ENCODE assay signal across 8 cellular contexts in the genomic region with DNA sequence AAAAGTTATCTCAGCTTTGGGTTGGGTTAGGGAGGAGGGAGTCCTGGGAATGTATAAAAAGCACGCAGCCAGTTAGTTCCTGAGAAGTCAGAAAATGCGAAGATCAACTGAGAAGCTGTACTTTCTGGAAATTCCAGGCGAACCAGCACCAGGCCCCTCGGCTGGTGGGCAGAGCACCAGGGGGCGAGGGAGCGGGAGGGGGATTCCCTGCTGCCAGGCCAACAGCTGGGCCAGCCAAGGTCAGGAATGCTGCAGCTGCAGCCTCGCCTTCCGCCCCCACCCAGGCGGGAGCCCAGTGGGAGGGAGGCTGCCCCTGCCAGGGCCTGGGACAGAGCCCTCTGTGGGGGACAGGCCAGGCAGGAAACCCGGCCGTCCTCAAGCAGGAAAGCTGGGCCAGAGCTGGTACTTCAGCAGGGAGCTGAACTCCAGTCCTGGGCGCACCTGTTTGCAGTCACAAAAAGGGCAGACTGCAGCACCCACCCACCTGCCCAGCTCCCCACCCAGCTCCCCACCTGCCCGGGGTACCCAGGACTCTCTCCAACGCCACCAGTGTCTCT. TPM values are rescaled to one million over a fixed set of nuclear protein-coding genes. Genes with fewer than 3 reads are reported as not detected.
DNase-seq lines count a peak whose midpoint lies in the region; ATAC-seq and TF ChIP-seq lines count a peak whose summit lies in the region.
"Had no signal": no experiment of that assay in that cellular context is flagged by ENCODE, and none has a peak within 500 bp of the region (broad histone marks: within the 10 kb centered on the region; RNA-seq: fewer than 3 reads in every experiment).

No MANE protein-coding gene starts in this region.

- no peak overlapping the region for H2AFZ ChIP-seq in GM23338

- DNase-seq in GM23338 (ENCODE audit: low spot score) (peak; percentile 51), DMS53 (lab: John Stamatoyannopoulos, UW) (no peak), NCI-H187 (lab: John Stamatoyannopoulos, UW) (no peak), NCI-H524 treated with DMSO at 0.1 percent for 48 hours (lab: John Stamatoyannopoulos, UW) (no peak)
- DNase-seq in stimulated activated effector memory CD8-positive, alpha-beta T cell treated with anti-CD3 and anti-CD28 coated beads, Interleukin-12 subunit alpha, Interleukin-12 subunit beta, amount 100 ng/mL, for 72 hours (ENCODE audit: low spot score in 2 of 2), result no peak
- DNase-seq: NCI-H510A treated with DMSO at 0.1 percent for 48 hours had no signal

- H4K20me1 ChIP-seq in GM23338 (replicated peaks; ENCODE audit: insufficient read depth), result peaks cover 10% of the 10 kb centered on the region

- H3K79me2 ChIP-seq in GM23338 (replicated peaks; ENCODE audit: insufficient read depth), result peaks cover 68% of the 10 kb centered on the region

- TF ChIP-seq CTCF in GM23338 (conservative IDR thresholded peaks at IDR 0.05; ENCODE audit: low read depth in 2 of 2), result no peak

- H3K4me1 Mint-ChIP-seq in GM23338, result peaks cover 62% of the 10 kb centered on the region
- H3K4me1 Mint-ChIP-seq in activated naive CD8-positive, alpha-beta T cell (ENCODE audit: low read depth), result peaks cover 18% of the 10 kb centered on the region
- peaks cover 40% of the 10 kb centered on the region for H3K4me1 Mint-ChIP-seq in stimulated activated effector memory CD8-positive, alpha-beta T cell treated with anti-CD3 and anti-CD28 coated beads, Interleukin-12 subunit alpha, Interleukin-12 subunit beta, amount 100 ng/mL, for 72 hours

- H3K36me3 Mint-ChIP-seq in GM23338 (ENCODE audit: low read depth), result no peaks in the 10 kb centered on the region
- no peaks in the 10 kb centered on the region for H3K36me3 Mint-ChIP-seq in activated naive CD8-positive, alpha-beta T cell
- peaks cover 6% of the 10 kb centered on the region for H3K36me3 Mint-ChIP-seq in stimulated activated effector memory CD8-positive, alpha-beta T cell treated with anti-CD3 and anti-CD28 coated beads, Interleukin-12 subunit alpha, Interleukin-12 subunit beta, amount 100 ng/mL, for 72 hours

- H3K4me3 ChIP-seq in GM23338, result peak overlapping the region; percentile 41; the same call in 1 of the 2 replicates
- peak overlapping the region; percentile 47; the same call in 1 of the 2 replicates for H3K4me3 ChIP-seq in iPS-20b (ENCODE audit: low read length)

- peak overlapping the region; percentile 93 for H3K27ac Mint-ChIP-seq in GM23338
- peak overlapping the region; percentile 79 for H3K27ac Mint-ChIP-seq in activated naive CD8-positive, alpha-beta T cell
- peak overlapping the region; percentile 92 for H3K27ac Mint-ChIP-seq in stimulated activated effector memory CD8-positive, alpha-beta T cell treated with anti-CD3 and anti-CD28 coated beads, Interleukin-12 subunit alpha, Interleukin-12 subunit beta, amount 100 ng/mL, for 72 hours

- H3K27ac ChIP-seq in GM23338 (ENCODE audit: low read depth) (peak overlapping the region; percentile 95), iPS-20b (ENCODE audit: low read length) (no peak overlapping the region)

- H3K27me3 ChIP-seq in GM23338 (ENCODE audit: insufficient read depth) (no peaks in the 10 kb centered on the region), iPS-20b (ENCODE audit: insufficient read depth, low read length) (no peaks in the 10 kb centered on the region)

- no peaks in the 10 kb centered on the region for H3K9me2 ChIP-seq in GM23338 (ENCODE audit: insufficient read depth)

- H3F3A ChIP-seq in GM23338 (replicated peaks; ENCODE audit: low read depth), result peaks cover 10% of the 10 kb centered on the region; the same call in 1 of the 2 replicates

- H3K9me3 Mint-ChIP-seq in GM23338, result no peaks in the 10 kb centered on the region
- no peaks in the 10 kb centered on the region for H3K9me3 Mint-ChIP-seq in activated naive CD8-positive, alpha-beta T cell (ENCODE audit: low read depth)
- H3K9me3 Mint-ChIP-seq in stimulated activated effector memory CD8-positive, alpha-beta T cell treated with anti-CD3 and anti-CD28 coated beads, Interleukin-12 subunit alpha, Interleukin-12 subunit beta, amount 100 ng/mL, for 72 hours, result no peaks in the 10 kb centered on the region

- H3K9me3 ChIP-seq in iPS-20b (ENCODE audit: insufficient read depth, low read depth, low read length), result no peaks in the 10 kb centered on the region

- no peaks in the 10 kb centered on the region; the same call in 1 of the 2 replicates for H3K36me3 ChIP-seq in GM23338 (ENCODE audit: insufficient read depth)
- no peaks in the 10 kb centered on the region for H3K36me3 ChIP-seq in iPS-20b (ENCODE audit: insufficient read depth, low read depth, low read length)

- peak overlapping the region; percentile 72; the same call in 1 of the 2 replicates for H3K9ac ChIP-seq in iPS-20b (ENCODE audit: low read depth, low read length)

- peaks cover 23% of the 10 kb centered on the region for H3K27me3 Mint-ChIP-seq in GM23338 (ENCODE audit: insufficient read depth, low read depth, poor library complexity)
- H3K27me3 Mint-ChIP-seq in activated naive CD8-positive, alpha-beta T cell, result no peaks in the 10 kb centered on the region

- peak overlapping the region; percentile 71 for H3K4me2 ChIP-seq in GM23338

- peak overlapping the region; percentile 56 for H3K4me3 Mint-ChIP-seq in GM23338
- H3K4me3 Mint-ChIP-seq in activated naive CD8-positive, alpha-beta T cell, result peak overlapping the region; percentile 20
- peak overlapping the region; percentile 70 for H3K4me3 Mint-ChIP-seq in stimulated activated effector memory CD8-positive, alpha-beta T cell treated with anti-CD3 and anti-CD28 coated beads, Interleukin-12 subunit alpha, Interleukin-12 subunit beta, amount 100 ng/mL, for 72 hours

- peak; percentile 58 for ATAC-seq in GM23338
- no peak for ATAC-seq in stimulated activated effector memory CD8-positive, alpha-beta T cell treated with anti-CD3 and anti-CD28 coated beads, Interleukin-12 subunit alpha, Interleukin-12 subunit beta, amount 100 ng/mL, for 72 hours

- H3K4me1 ChIP-seq in GM23338 (ENCODE audit: insufficient read depth), result peaks cover 40% of the 10 kb centered on the region
- peaks cover 26% of the 10 kb centered on the region for H3K4me1 ChIP-seq in iPS-20b (ENCODE audit: insufficient read depth, low read length)

TF ChIP-seq in GM23338, 12 proteins besides CTCF, POLR2A, EP300 and RAD21 (continues in another document):
- TF ChIP-seq STAT1 (IDR thresholded peaks at IDR 0.05; ENCODE audit: unreplicated experiment), result no peak
- TF ChIP-seq, protein P1, sequence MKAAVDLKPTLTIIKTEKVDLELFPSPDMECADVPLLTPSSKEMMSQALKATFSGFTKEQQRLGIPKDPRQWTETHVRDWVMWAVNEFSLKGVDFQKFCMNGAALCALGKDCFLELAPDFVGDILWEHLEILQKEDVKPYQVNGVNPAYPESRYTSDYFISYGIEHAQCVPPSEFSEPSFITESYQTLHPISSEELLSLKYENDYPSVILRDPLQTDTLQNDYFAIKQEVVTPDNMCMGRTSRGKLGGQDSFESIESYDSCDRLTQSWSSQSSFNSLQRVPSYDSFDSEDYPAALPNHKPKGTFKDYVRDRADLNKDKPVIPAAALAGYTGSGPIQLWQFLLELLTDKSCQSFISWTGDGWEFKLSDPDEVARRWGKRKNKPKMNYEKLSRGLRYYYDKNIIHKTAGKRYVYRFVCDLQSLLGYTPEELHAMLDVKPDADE (IDR thresholded peaks at IDR 0.05), result no peak
- no peak for TF ChIP-seq POLR2AphosphoS5 (IDR thresholded peaks at IDR 0.05; ENCODE audit: low read depth)
- TF ChIP-seq, protein P2, sequence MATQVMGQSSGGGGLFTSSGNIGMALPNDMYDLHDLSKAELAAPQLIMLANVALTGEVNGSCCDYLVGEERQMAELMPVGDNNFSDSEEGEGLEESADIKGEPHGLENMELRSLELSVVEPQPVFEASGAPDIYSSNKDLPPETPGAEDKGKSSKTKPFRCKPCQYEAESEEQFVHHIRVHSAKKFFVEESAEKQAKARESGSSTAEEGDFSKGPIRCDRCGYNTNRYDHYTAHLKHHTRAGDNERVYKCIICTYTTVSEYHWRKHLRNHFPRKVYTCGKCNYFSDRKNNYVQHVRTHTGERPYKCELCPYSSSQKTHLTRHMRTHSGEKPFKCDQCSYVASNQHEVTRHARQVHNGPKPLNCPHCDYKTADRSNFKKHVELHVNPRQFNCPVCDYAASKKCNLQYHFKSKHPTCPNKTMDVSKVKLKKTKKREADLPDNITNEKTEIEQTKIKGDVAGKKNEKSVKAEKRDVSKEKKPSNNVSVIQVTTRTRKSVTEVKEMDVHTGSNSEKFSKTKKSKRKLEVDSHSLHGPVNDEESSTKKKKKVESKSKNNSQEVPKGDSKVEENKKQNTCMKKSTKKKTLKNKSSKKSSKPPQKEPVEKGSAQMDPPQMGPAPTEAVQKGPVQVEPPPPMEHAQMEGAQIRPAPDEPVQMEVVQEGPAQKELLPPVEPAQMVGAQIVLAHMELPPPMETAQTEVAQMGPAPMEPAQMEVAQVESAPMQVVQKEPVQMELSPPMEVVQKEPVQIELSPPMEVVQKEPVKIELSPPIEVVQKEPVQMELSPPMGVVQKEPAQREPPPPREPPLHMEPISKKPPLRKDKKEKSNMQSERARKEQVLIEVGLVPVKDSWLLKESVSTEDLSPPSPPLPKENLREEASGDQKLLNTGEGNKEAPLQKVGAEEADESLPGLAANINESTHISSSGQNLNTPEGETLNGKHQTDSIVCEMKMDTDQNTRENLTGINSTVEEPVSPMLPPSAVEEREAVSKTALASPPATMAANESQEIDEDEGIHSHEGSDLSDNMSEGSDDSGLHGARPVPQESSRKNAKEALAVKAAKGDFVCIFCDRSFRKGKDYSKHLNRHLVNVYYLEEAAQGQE (IDR thresholded peaks at IDR 0.05; ENCODE audit: unreplicated experiment), result no peak
- TF ChIP-seq ZNF331 (CRISPR knock-in tag; IDR thresholded peaks at IDR 0.05; ENCODE audit: low read depth), result no peak
- no peak for TF ChIP-seq EZH2phosphoT487 (IDR thresholded peaks at IDR 0.05; ENCODE audit: unreplicated experiment)

RNA-seq across cellular contexts. Expression of a gene that starts 35.5 kb away (rescaled TPM):
- 24.3 and 28.9 TPM in 2 replicates for total RNA-seq in GM23338 (2014; rRNA removed; shearing (Covaris generic))
- 7.2 and 8.1 TPM in 2 replicates for polyA plus RNA-seq in GM23338 (2016; fragmentation: Nextera tagmentation; extraction: Ambion mirVana)

Comparison
In these comparisons a context has a peak if more than half of its experiments do, and no peak if none do; other contexts are left out.
1. H3K4me3 Mint-ChIP-seq: peak in every context shown above with its lines; median percentile 70 in stimulated activated effector memory CD8-positive, alpha-beta T cell treated with anti-CD3 and anti-CD28 coated beads, Interleukin-12 subunit alpha, Interleukin-12 subunit beta, amount 100 ng/mL, for 72 hours; 56 in GM23338; 20 in activated naive CD8-positive, alpha-beta T cell.